1 cellular context compared by ENCODE assay signal in the genomic region with DNA sequence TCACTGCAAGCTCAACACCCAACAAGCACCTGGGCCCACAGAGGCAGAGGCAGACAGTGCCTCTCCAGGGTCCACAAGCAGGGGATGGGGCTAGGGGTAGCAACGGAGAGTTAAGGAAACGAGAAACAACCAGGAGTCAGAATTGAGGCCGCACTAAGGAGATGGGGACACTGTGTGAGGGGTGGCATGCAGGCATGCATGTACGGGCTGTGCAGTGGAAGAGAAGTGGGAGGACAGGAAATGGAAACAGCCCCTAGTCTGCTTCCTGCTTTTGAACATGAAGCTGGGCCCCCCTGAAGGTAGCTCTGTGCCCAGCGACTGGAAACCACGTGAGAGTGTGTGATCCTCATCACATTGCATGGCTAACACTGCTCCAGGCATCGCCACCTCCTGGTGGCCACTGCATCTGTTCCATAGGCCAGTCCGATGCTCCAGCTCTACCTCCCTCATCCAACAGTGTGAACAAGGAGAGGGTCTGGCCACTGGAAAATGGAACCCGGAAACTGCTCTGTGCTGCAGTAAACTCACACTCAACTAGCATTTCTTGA.
TF ChIP-seq lines count a peak whose summit lies in the region.

No MANE protein-coding gene starts in this region.

TF ChIP-seq in HepG2, 621 proteins besides CTCF, POLR2A, EP300 and RAD21 (continued from another document and continues in another):
- TF ChIP-seq, protein P1, sequence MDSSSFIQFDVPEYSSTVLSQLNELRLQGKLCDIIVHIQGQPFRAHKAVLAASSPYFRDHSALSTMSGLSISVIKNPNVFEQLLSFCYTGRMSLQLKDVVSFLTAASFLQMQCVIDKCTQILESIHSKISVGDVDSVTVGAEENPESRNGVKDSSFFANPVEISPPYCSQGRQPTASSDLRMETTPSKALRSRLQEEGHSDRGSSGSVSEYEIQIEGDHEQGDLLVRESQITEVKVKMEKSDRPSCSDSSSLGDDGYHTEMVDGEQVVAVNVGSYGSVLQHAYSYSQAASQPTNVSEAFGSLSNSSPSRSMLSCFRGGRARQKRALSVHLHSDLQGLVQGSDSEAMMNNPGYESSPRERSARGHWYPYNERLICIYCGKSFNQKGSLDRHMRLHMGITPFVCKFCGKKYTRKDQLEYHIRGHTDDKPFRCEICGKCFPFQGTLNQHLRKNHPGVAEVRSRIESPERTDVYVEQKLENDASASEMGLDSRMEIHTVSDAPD (CRISPR knock-in tag; IDR thresholded peaks at IDR 0.05) = no peak
- TF ChIP-seq SOX5 (CRISPR knock-in tag; IDR thresholded peaks at IDR 0.05; ENCODE audit: borderline replicate concordance) = peak; percentile 35; the same call in 1 of the 2 replicates
- TF ChIP-seq, protein P2, sequence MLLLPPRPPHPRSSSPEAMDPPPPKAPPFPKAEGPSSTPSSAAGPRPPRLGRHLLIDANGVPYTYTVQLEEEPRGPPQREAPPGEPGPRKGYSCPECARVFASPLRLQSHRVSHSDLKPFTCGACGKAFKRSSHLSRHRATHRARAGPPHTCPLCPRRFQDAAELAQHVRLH (CRISPR knock-in tag; IDR thresholded peaks at IDR 0.05; ENCODE audit: borderline replicate concordance, low read depth) = 0 out of 2 replicates have a peak, but pooled peaks have one; percentile 22
- TF ChIP-seq, protein P3, sequence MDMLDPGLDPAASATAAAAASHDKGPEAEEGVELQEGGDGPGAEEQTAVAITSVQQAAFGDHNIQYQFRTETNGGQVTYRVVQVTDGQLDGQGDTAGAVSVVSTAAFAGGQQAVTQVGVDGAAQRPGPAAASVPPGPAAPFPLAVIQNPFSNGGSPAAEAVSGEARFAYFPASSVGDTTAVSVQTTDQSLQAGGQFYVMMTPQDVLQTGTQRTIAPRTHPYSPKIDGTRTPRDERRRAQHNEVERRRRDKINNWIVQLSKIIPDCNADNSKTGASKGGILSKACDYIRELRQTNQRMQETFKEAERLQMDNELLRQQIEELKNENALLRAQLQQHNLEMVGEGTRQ (IDR thresholded peaks at IDR 0.05; ENCODE audit: low read depth, low read length) = no peak
- TF ChIP-seq, protein P3 (CRISPR knock-in tag; IDR thresholded peaks at IDR 0.05; ENCODE audit: borderline replicate concordance) = no peak
- TF ChIP-seq, protein P4, sequence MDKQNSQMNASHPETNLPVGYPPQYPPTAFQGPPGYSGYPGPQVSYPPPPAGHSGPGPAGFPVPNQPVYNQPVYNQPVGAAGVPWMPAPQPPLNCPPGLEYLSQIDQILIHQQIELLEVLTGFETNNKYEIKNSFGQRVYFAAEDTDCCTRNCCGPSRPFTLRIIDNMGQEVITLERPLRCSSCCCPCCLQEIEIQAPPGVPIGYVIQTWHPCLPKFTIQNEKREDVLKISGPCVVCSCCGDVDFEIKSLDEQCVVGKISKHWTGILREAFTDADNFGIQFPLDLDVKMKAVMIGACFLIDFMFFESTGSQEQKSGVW (CRISPR knock-in tag; IDR thresholded peaks at IDR 0.05; ENCODE audit: borderline replicate concordance) = no peak
- TF ChIP-seq SUZ12 (IDR thresholded peaks at IDR 0.05; ENCODE audit: low read depth, low read length) = no peak
- no peak for TF ChIP-seq BHLHE40 (IDR thresholded peaks at IDR 0.05; ENCODE audit: low read length)
- no peak for TF ChIP-seq CENPX (CRISPR knock-in tag; IDR thresholded peaks at IDR 0.05)
- peak; percentile 31; the same call in 1 of the 2 replicates for TF ChIP-seq ZNF614 (CRISPR knock-in tag; IDR thresholded peaks at IDR 0.05; ENCODE audit: borderline replicate concordance)
- no peak for TF ChIP-seq REXO4 (CRISPR knock-in tag; IDR thresholded peaks at IDR 0.05; ENCODE audit: borderline replicate concordance)
- TF ChIP-seq BORCS8-MEF2B (CRISPR knock-in tag; IDR thresholded peaks at IDR 0.05) = 0 out of 2 replicates have a peak, but pooled peaks have one; percentile 22
- no peak for TF ChIP-seq ZSCAN20 (CRISPR knock-in tag; IDR thresholded peaks at IDR 0.05; ENCODE audit: borderline replicate concordance)
- TF ChIP-seq ZNF564 (CRISPR knock-in tag; IDR thresholded peaks at IDR 0.05) = no peak
- TF ChIP-seq HES4 (CRISPR knock-in tag; IDR thresholded peaks at IDR 0.05; ENCODE audit: borderline replicate concordance) = no peak
- TF ChIP-seq, protein P5, sequence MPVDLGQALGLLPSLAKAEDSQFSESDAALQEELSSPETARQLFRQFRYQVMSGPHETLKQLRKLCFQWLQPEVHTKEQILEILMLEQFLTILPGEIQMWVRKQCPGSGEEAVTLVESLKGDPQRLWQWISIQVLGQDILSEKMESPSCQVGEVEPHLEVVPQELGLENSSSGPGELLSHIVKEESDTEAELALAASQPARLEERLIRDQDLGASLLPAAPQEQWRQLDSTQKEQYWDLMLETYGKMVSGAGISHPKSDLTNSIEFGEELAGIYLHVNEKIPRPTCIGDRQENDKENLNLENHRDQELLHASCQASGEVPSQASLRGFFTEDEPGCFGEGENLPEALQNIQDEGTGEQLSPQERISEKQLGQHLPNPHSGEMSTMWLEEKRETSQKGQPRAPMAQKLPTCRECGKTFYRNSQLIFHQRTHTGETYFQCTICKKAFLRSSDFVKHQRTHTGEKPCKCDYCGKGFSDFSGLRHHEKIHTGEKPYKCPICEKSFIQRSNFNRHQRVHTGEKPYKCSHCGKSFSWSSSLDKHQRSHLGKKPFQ (CRISPR knock-in tag; IDR thresholded peaks at IDR 0.05; ENCODE audit: insufficient replicate concordance) = no peak
- no peak for TF ChIP-seq SIN3A (IDR thresholded peaks at IDR 0.05; ENCODE audit: borderline replicate concordance, low read depth, low read length)
- TF ChIP-seq KDM5B (CRISPR knock-in tag; IDR thresholded peaks at IDR 0.05; ENCODE audit: borderline replicate concordance) = no peak
- no peak for TF ChIP-seq TRIM24 (CRISPR knock-in tag; IDR thresholded peaks at IDR 0.05)
- TF ChIP-seq, protein P6, sequence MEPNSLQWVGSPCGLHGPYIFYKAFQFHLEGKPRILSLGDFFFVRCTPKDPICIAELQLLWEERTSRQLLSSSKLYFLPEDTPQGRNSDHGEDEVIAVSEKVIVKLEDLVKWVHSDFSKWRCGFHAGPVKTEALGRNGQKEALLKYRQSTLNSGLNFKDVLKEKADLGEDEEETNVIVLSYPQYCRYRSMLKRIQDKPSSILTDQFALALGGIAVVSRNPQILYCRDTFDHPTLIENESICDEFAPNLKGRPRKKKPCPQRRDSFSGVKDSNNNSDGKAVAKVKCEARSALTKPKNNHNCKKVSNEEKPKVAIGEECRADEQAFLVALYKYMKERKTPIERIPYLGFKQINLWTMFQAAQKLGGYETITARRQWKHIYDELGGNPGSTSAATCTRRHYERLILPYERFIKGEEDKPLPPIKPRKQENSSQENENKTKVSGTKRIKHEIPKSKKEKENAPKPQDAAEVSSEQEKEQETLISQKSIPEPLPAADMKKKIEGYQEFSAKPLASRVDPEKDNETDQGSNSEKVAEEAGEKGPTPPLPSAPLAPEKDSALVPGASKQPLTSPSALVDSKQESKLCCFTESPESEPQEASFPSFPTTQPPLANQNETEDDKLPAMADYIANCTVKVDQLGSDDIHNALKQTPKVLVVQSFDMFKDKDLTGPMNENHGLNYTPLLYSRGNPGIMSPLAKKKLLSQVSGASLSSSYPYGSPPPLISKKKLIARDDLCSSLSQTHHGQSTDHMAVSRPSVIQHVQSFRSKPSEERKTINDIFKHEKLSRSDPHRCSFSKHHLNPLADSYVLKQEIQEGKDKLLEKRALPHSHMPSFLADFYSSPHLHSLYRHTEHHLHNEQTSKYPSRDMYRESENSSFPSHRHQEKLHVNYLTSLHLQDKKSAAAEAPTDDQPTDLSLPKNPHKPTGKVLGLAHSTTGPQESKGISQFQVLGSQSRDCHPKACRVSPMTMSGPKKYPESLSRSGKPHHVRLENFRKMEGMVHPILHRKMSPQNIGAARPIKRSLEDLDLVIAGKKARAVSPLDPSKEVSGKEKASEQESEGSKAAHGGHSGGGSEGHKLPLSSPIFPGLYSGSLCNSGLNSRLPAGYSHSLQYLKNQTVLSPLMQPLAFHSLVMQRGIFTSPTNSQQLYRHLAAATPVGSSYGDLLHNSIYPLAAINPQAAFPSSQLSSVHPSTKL (CRISPR knock-in tag; IDR thresholded peaks at IDR 0.05) = no peak
- no peak for TF ChIP-seq KMT2A (CRISPR knock-in tag; IDR thresholded peaks at IDR 0.05)
- TF ChIP-seq TARDBP (CRISPR knock-in tag; IDR thresholded peaks at IDR 0.05) = no peak
- TF ChIP-seq ZNF3 (CRISPR knock-in tag; IDR thresholded peaks at IDR 0.05) = no peak
- no peak for TF ChIP-seq ETV5 (CRISPR knock-in tag; IDR thresholded peaks at IDR 0.05; ENCODE audit: borderline replicate concordance)
- TF ChIP-seq FOXA3 (CRISPR knock-in tag; IDR thresholded peaks at IDR 0.05) = no peak
- TF ChIP-seq MIXL1 (CRISPR knock-in tag; IDR thresholded peaks at IDR 0.05) = peak; percentile 24; the same call in 1 of the 2 replicates
- no peak for TF ChIP-seq ZNF652 (CRISPR knock-in tag; IDR thresholded peaks at IDR 0.05; ENCODE audit: borderline replicate concordance, low read depth)
- TF ChIP-seq, protein P7, sequence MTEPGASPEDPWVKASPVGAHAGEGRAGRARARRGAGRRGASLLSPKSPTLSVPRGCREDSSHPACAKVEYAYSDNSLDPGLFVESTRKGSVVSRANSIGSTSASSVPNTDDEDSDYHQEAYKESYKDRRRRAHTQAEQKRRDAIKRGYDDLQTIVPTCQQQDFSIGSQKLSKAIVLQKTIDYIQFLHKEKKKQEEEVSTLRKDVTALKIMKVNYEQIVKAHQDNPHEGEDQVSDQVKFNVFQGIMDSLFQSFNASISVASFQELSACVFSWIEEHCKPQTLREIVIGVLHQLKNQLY (CRISPR knock-in tag; IDR thresholded peaks at IDR 0.05) = no peak
- no peak for TF ChIP-seq RELA (CRISPR knock-in tag; IDR thresholded peaks at IDR 0.05)
- TF ChIP-seq HOXD1 (CRISPR knock-in tag; IDR thresholded peaks at IDR 0.05) = no peak
- TF ChIP-seq NONO (IDR thresholded peaks at IDR 0.05) = no peak
- no peak for TF ChIP-seq NONO (CRISPR knock-in tag; conservative IDR thresholded peaks at IDR 0.05)
- TF ChIP-seq, protein P8, sequence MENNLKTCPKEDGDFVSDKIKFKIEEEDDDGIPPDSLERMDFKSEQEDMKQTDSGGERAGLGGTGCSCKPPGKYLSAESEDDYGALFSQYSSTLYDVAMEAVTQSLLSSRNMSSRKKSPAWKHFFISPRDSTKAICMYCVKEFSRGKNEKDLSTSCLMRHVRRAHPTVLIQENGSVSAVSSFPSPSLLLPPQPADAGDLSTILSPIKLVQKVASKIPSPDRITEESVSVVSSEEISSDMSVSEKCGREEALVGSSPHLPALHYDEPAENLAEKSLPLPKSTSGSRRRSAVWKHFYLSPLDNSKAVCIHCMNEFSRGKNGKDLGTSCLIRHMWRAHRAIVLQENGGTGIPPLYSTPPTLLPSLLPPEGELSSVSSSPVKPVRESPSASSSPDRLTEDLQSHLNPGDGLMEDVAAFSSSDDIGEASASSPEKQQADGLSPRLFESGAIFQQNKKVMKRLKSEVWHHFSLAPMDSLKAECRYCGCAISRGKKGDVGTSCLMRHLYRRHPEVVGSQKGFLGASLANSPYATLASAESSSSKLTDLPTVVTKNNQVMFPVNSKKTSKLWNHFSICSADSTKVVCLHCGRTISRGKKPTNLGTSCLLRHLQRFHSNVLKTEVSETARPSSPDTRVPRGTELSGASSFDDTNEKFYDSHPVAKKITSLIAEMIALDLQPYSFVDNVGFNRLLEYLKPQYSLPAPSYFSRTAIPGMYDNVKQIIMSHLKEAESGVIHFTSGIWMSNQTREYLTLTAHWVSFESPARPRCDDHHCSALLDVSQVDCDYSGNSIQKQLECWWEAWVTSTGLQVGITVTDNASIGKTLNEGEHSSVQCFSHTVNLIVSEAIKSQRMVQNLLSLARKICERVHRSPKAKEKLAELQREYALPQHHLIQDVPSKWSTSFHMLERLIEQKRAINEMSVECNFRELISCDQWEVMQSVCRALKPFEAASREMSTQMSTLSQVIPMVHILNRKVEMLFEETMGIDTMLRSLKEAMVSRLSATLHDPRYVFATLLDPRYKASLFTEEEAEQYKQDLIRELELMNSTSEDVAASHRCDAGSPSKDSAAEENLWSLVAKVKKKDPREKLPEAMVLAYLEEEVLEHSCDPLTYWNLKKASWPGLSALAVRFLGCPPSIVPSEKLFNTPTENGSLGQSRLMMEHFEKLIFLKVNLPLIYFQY (CRISPR knock-in tag; IDR thresholded peaks at IDR 0.05; ENCODE audit: borderline replicate concordance) = no peak
- TF ChIP-seq, protein P9, sequence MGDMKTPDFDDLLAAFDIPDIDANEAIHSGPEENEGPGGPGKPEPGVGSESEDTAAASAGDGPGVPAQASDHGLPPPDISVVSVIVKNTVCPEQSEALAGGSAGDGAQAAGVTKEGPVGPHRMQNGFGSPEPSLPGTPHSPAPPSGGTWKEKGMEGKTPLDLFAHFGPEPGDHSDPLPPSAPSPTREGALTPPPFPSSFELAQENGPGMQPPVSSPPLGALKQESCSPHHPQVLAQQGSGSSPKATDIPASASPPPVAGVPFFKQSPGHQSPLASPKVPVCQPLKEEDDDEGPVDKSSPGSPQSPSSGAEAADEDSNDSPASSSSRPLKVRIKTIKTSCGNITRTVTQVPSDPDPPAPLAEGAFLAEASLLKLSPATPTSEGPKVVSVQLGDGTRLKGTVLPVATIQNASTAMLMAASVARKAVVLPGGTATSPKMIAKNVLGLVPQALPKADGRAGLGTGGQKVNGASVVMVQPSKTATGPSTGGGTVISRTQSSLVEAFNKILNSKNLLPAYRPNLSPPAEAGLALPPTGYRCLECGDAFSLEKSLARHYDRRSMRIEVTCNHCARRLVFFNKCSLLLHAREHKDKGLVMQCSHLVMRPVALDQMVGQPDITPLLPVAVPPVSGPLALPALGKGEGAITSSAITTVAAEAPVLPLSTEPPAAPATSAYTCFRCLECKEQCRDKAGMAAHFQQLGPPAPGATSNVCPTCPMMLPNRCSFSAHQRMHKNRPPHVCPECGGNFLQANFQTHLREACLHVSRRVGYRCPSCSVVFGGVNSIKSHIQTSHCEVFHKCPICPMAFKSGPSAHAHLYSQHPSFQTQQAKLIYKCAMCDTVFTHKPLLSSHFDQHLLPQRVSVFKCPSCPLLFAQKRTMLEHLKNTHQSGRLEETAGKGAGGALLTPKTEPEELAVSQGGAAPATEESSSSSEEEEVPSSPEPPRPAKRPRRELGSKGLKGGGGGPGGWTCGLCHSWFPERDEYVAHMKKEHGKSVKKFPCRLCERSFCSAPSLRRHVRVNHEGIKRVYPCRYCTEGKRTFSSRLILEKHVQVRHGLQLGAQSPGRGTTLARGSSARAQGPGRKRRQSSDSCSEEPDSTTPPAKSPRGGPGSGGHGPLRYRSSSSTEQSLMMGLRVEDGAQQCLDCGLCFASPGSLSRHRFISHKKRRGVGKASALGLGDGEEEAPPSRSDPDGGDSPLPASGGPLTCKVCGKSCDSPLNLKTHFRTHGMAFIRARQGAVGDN (CRISPR knock-in tag; IDR thresholded peaks at IDR 0.05) = peak; percentile 89
- TF ChIP-seq ZNF451 (CRISPR knock-in tag; IDR thresholded peaks at IDR 0.05) = no peak
- no peak for TF ChIP-seq YY1 (IDR thresholded peaks at IDR 0.05; ENCODE audit: insufficient read depth, insufficient replicate concordance, low read depth, low read length)
- no peak for TF ChIP-seq KAT8 (CRISPR knock-in tag; IDR thresholded peaks at IDR 0.05)
- TF ChIP-seq, protein P10, sequence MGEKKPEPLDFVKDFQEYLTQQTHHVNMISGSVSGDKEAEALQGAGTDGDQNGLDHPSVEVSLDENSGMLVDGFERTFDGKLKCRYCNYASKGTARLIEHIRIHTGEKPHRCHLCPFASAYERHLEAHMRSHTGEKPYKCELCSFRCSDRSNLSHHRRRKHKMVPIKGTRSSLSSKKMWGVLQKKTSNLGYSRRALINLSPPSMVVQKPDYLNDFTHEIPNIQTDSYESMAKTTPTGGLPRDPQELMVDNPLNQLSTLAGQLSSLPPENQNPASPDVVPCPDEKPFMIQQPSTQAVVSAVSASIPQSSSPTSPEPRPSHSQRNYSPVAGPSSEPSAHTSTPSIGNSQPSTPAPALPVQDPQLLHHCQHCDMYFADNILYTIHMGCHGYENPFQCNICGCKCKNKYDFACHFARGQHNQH (CRISPR knock-in tag; IDR thresholded peaks at IDR 0.05) = peak; percentile 23; the same call in 1 of the 2 replicates
